Comparison of ENCODE assay signal across 8 cellular contexts in the genomic region with DNA sequence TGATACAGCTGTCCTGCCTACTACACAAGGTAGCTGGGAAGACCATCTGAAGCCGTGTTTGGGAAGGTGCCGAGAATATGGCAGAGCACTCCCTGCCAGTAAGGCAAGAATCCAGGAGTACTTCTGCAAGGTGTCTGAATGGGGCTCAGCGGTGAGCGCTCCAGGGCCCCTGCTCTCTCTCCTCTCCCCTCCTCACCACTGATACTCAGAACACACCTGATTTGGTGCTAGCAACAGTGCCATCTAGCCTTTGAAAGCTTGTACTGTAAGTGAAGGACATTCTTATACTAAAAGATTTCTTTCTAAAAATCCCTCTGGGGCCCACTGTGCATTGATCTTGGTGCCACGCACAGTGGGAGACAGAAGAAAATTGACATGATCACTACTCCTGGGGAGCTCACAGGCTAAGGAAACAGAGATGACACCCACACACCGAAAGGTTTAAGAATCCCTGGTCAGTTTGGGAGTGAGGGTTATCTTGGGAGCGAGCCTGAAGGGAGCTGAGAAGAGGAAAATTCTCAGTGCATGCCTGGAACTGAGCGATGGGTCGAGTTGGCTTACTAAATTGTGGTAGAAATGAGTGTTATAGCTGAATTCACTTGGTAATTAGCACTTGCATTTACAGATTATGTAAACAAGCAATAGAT.
DNase-seq lines count a peak whose midpoint lies in the region; ATAC-seq and TF ChIP-seq lines count a peak whose summit lies in the region.

No MANE protein-coding gene starts in this region.

- no peak overlapping the region for H3K27ac ChIP-seq in RWPE2 (ENCODE audit: poor library complexity, severe bottlenecking)
- no peak overlapping the region for H3K27ac ChIP-seq in right atrium auricular region
- no peak overlapping the region for H3K27ac ChIP-seq in upper lobe of right lung

- peak; percentile 64; the same call in 2 of the 3 replicates for ATAC-seq in RWPE2 (ENCODE audit: low read depth)
- peak; percentile 81 for ATAC-seq in upper lobe of right lung
- ATAC-seq in GM19463 (IDR thresholded peaks at IDR 0.05; ENCODE audit: unreplicated experiment), result no peak
- ATAC-seq in HG02588 (IDR thresholded peaks at IDR 0.05; ENCODE audit: unreplicated experiment), result no peak
- ATAC-seq in HG02870 (IDR thresholded peaks at IDR 0.05; ENCODE audit: unreplicated experiment), result no peak

- H3K4me1 ChIP-seq in RWPE2 (ENCODE audit: insufficient read depth, poor library complexity, severe bottlenecking), result no peaks in the 10 kb centered on the region
- peaks cover 0 to 9% of the 10 kb centered on the region in 2 donors for H3K4me1 ChIP-seq in right atrium auricular region
- H3K4me1 ChIP-seq in upper lobe of right lung, result peaks cover 3% of the 10 kb centered on the region

- H3K9me3 ChIP-seq in RWPE2 (ENCODE audit: severe bottlenecking) (no peaks in the 10 kb centered on the region), right atrium auricular region (no peaks in the 10 kb centered on the region), upper lobe of right lung (no peaks in the 10 kb centered on the region)

- no peak for TF ChIP-seq EP300 in Ishikawa (IDR thresholded peaks at IDR 0.05; ENCODE audit: borderline replicate concordance)

- H3K27me3 ChIP-seq in RWPE2 (ENCODE audit: insufficient read depth, poor library complexity, severe bottlenecking) (peaks cover 25% of the 10 kb centered on the region), right atrium auricular region (no peaks in the 10 kb centered on the region), upper lobe of right lung (peaks cover 6% of the 10 kb centered on the region)

- intact Hi-C loops in upper lobe of right lung (cut with DNase I), result no loop called here

- DNase-seq in AG08396 (ENCODE audit: low spot score) (peak; percentile 32), RWPE2 (ENCODE audit: low spot score) (no peak), right atrium auricular region (ENCODE audit: low spot score) (peak; percentile 30), upper lobe of right lung (no peak)

- peak; percentile 52 for TF ChIP-seq RAD21 in Ishikawa (IDR thresholded peaks at IDR 0.05; ENCODE audit: low read depth)

- no peaks in the 10 kb centered on the region for H3K36me3 ChIP-seq in RWPE2 (ENCODE audit: low read depth)
- H3K36me3 ChIP-seq in right atrium auricular region, result no peaks in the 10 kb centered on the region
- no peaks in the 10 kb centered on the region for H3K36me3 ChIP-seq in upper lobe of right lung

- H3K4me3 ChIP-seq in RWPE2 (ENCODE audit: severe bottlenecking) (no peak overlapping the region), right atrium auricular region (no peak overlapping the region), upper lobe of right lung (no peak overlapping the region)

- TF ChIP-seq CTCF in RWPE2 (IDR thresholded peaks at IDR 0.05; ENCODE audit: poor library complexity, severe bottlenecking) (peak; percentile 48), right atrium auricular region (IDR thresholded peaks at IDR 0.05) (peak; percentile 29 to 66), upper lobe of right lung (IDR thresholded peaks at IDR 0.05) (peak; percentile 49)

TF ChIP-seq in Ishikawa, 13 proteins besides CTCF, POLR2A, EP300 and RAD21:
- TF ChIP-seq, protein P1, sequence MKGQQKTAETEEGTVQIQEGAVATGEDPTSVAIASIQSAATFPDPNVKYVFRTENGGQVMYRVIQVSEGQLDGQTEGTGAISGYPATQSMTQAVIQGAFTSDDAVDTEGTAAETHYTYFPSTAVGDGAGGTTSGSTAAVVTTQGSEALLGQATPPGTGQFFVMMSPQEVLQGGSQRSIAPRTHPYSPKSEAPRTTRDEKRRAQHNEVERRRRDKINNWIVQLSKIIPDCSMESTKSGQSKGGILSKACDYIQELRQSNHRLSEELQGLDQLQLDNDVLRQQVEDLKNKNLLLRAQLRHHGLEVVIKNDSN (IDR thresholded peaks at IDR 0.05), result no peak
- TF ChIP-seq TCF12 (IDR thresholded peaks at IDR 0.05; ENCODE audit: low read depth) (no peak), NFIC (IDR thresholded peaks at IDR 0.05) (no peak), FOXM1 (IDR thresholded peaks at IDR 0.05; ENCODE audit: borderline replicate concordance, low read depth) (no peak), CEBPB (IDR thresholded peaks at IDR 0.05) (no peak), YY1 (IDR thresholded peaks at IDR 0.05; ENCODE audit: low read depth) (no peak), TEAD4 (IDR thresholded peaks at IDR 0.05) (no peak), CREB1 (IDR thresholded peaks at IDR 0.05; ENCODE audit: low read depth) (no peak), EGR1 (IDR thresholded peaks at IDR 0.05) (no peak), ZBTB7A (IDR thresholded peaks at IDR 0.05; ENCODE audit: low read depth) (no peak), TAF1 (IDR thresholded peaks at IDR 0.05; ENCODE audit: low read depth) (no peak)
- TF ChIP-seq, protein P2, sequence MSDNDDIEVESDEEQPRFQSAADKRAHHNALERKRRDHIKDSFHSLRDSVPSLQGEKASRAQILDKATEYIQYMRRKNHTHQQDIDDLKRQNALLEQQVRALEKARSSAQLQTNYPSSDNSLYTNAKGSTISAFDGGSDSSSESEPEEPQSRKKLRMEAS (IDR thresholded peaks at IDR 0.05), result no peak
- TF ChIP-seq, protein P3, sequence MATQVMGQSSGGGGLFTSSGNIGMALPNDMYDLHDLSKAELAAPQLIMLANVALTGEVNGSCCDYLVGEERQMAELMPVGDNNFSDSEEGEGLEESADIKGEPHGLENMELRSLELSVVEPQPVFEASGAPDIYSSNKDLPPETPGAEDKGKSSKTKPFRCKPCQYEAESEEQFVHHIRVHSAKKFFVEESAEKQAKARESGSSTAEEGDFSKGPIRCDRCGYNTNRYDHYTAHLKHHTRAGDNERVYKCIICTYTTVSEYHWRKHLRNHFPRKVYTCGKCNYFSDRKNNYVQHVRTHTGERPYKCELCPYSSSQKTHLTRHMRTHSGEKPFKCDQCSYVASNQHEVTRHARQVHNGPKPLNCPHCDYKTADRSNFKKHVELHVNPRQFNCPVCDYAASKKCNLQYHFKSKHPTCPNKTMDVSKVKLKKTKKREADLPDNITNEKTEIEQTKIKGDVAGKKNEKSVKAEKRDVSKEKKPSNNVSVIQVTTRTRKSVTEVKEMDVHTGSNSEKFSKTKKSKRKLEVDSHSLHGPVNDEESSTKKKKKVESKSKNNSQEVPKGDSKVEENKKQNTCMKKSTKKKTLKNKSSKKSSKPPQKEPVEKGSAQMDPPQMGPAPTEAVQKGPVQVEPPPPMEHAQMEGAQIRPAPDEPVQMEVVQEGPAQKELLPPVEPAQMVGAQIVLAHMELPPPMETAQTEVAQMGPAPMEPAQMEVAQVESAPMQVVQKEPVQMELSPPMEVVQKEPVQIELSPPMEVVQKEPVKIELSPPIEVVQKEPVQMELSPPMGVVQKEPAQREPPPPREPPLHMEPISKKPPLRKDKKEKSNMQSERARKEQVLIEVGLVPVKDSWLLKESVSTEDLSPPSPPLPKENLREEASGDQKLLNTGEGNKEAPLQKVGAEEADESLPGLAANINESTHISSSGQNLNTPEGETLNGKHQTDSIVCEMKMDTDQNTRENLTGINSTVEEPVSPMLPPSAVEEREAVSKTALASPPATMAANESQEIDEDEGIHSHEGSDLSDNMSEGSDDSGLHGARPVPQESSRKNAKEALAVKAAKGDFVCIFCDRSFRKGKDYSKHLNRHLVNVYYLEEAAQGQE (IDR thresholded peaks at IDR 0.05; ENCODE audit: low read depth), result no peak

Comparison
In these comparisons a context has a peak if more than half of its experiments do, and no peak if none do; other contexts are left out.
1. DNase-seq: peak in AG08396 (single experiment) and right atrium auricular region (single experiment); none in RWPE2 (single experiment) and upper lobe of right lung (single experiment).
2. ATAC-seq: peak in RWPE2 (single experiment) and upper lobe of right lung (single experiment); none in GM19463 (single experiment), HG02588 (single experiment) and HG02870 (single experiment).
3. Peak in every context shown above with its lines, with median percentiles within 50 percentile points of each other: CTCF ChIP-seq.